In the genomic region with DNA sequence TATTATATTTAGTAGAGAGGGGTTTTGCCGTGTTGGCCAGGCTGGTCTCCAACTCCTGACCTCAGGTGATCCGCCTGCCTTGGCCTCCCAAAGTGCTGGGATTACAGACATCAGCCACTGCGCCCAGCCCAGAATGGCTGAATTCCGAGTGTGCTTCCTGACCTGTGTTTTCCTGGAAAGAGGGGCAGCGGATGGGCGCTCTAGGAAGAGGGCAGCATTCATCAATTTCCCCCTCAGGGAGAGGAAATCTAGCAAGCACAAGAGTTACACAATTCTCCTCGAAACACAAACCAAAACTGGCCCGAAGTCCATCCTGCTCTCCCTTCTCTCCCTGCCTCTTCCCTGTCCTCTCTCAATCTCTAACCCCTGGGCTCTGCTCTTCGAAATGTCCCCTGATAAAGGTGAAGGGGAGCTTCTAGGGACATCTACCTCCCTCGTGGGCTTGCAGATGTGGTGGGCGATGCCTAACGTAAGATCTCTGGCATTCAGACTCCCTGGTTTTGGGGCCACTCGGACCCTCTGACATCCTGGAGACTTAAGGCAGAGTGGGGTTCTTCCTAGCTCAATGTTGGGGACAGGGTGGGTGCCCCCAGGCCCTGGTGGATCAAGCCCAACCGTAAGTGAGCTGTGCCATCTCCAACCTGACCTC, we compare ENCODE assay signal across 21 cellular contexts. TPM values are rescaled to one million over a fixed set of nuclear protein-coding genes. Genes with fewer than 3 reads are reported as not detected.
DNase-seq lines count a peak whose midpoint lies in the region; ATAC-seq and TF ChIP-seq lines count a peak whose summit lies in the region.
"Had no signal": no experiment of that assay in that cellular context is flagged by ENCODE, and none has a peak within 500 bp of the region (broad histone marks: within the 10 kb centered on the region; RNA-seq: fewer than 3 reads in every experiment).

No MANE protein-coding gene starts in this region.

- H3K79me2 ChIP-seq in OCI-LY3 (ENCODE audit: low read length), result peaks cover 65% of the 10 kb centered on the region

- H3K4me3 ChIP-seq in BLaER1 treated with 17β-estradiol and CSF1 and Interleukin-3, amounts not matched to agents 10 nM and 100 nM, result no peak overlapping the region
- peak overlapping the region; percentile 84 for H3K4me3 ChIP-seq in OCI-LY3 (ENCODE audit: low read length)
- no peak overlapping the region for H3K4me3 ChIP-seq in liver (ENCODE audit: low read depth in 1 of 3, low read length in 3 of 3)
- no peak overlapping the region for H3K4me3 ChIP-seq in WERI-Rb-1 (ENCODE audit: low read depth, low read length)
- H3K4me3 ChIP-seq: A549, MG63, SJCRH30 had no signal

- H3K4me1 Mint-ChIP-seq in HFFc6 (ENCODE audit: low read depth), result no peaks in the 10 kb centered on the region

- peaks cover 28 to 50% (median 44%) of the 10 kb centered on the region in 10 experiments for H3K4me1 ChIP-seq in BLaER1 treated with 17β-estradiol and CSF1 and Interleukin-3, amounts not matched to agents 10 nM and 100 nM
- peaks cover 70% of the 10 kb centered on the region for H3K4me1 ChIP-seq in OCI-LY3 (ENCODE audit: low read length)
- peaks cover 12 to 28% (median 23%) of the 10 kb centered on the region in 4 donors for H3K4me1 ChIP-seq in liver (ENCODE audit: control insufficient read depth in 4 of 4, insufficient read depth in 4 of 4, low read length in 3 of 4)
- H3K4me1 ChIP-seq: A549, SJCRH30 had no signal

- no peak overlapping the region for H3K27ac ChIP-seq in BLaER1 treated with 17β-estradiol and CSF1 and Interleukin-3, amounts not matched to agents 10 nM and 100 nM
- H3K27ac ChIP-seq in OCI-LY3 (ENCODE audit: low read length), result peak overlapping the region; percentile 92
- H3K27ac ChIP-seq in liver (ENCODE audit: low read depth in 1 of 2, low read length in 2 of 2), result peak overlapping the region; percentile 15 to 61
- H3K27ac ChIP-seq in WERI-Rb-1, result no peak overlapping the region
- H3K27ac ChIP-seq: A549, SJCRH30 had no signal

- H3K9me3 ChIP-seq in BLaER1 treated with 17β-estradiol and CSF1 and Interleukin-3, amounts not matched to agents 10 nM and 100 nM (replicated peaks in 1 of 11), result no peaks in the 10 kb centered on the region
- no peaks in the 10 kb centered on the region for H3K9me3 ChIP-seq in OCI-LY3 (ENCODE audit: insufficient read depth, low read length)
- no peaks in the 10 kb centered on the region for H3K9me3 ChIP-seq in liver (ENCODE audit: control insufficient read depth in 4 of 4, low read length in 3 of 4)
- H3K9me3 ChIP-seq in WERI-Rb-1 (ENCODE audit: severe bottlenecking), result no peaks in the 10 kb centered on the region
- H3K9me3 ChIP-seq: A549, MG63, SJCRH30 had no signal

- H3K9ac ChIP-seq in BLaER1 treated with 17β-estradiol and CSF1 and Interleukin-3, amounts not matched to agents 10 nM and 100 nM, result no peak overlapping the region
- H3K9ac ChIP-seq in OCI-LY3 (ENCODE audit: low read length) (peak overlapping the region; percentile 93), liver (ENCODE audit: low read depth in 1 of 2, low read length in 2 of 2) (no peak overlapping the region)

- no peaks in the 10 kb centered on the region for H3K36me3 ChIP-seq in BLaER1 treated with 17β-estradiol and CSF1 and Interleukin-3, amounts not matched to agents 10 nM and 100 nM
- H3K36me3 ChIP-seq in OCI-LY3 (replicated peaks; ENCODE audit: low read depth, low read length), result peaks cover 25% of the 10 kb centered on the region
- H3K36me3 ChIP-seq in liver (ENCODE audit: control insufficient read depth in 4 of 4, insufficient read depth in 3 of 4, low read depth in 1 of 4, low read length in 3 of 4), result peaks cover 0 to 13% (median 6%) of the 10 kb centered on the region in 4 donors
- H3K36me3 ChIP-seq in WERI-Rb-1, result no peaks in the 10 kb centered on the region
- H3K36me3 ChIP-seq: MG63, SJCRH30 had no signal

- H3K27me3 Mint-ChIP-seq in HFFc6 (ENCODE audit: insufficient read depth), result peaks cover 30% of the 10 kb centered on the region

- no peak overlapping the region for H3K27ac Mint-ChIP-seq in HFFc6

- H3K4me3 Mint-ChIP-seq in HFFc6, result no peak overlapping the region

- no peak overlapping the region for H2AFZ ChIP-seq in OCI-LY3 (ENCODE audit: low read depth, low read length)

- no peak for ATAC-seq in HG02840 (IDR thresholded peaks at IDR 0.05; ENCODE audit: low FRiP score, unreplicated experiment)
- ATAC-seq: A549, Panc1 had no signal

- H3K4me2 ChIP-seq in BLaER1 treated with 17β-estradiol and CSF1 and Interleukin-3, amounts not matched to agents 10 nM and 100 nM, result peak overlapping the region in 8 of 11 experiments; percentile 17 to 80 (median 48); a peak in 12 of 22 replicates
- peak overlapping the region; percentile 93 for H3K4me2 ChIP-seq in OCI-LY3 (ENCODE audit: low read length)
- H3K4me2 ChIP-seq: A549 had no signal

- TF ChIP-seq RAD21 in liver (IDR thresholded peaks at IDR 0.05), result peak in 1 of 2 donors; percentile 38

- TF ChIP-seq CTCF in OCI-LY3 (IDR thresholded peaks at IDR 0.05; ENCODE audit: low read depth, low read length) (no peak), liver (IDR thresholded peaks at IDR 0.05; ENCODE audit: low read depth, low read length, missing input control) (no peak), WERI-Rb-1 (IDR thresholded peaks at IDR 0.05; ENCODE audit: low read depth, low read length) (no peak), HFFc6 (IDR thresholded peaks at IDR 0.05) (no peak)

- no peaks in the 10 kb centered on the region for H3K27me3 ChIP-seq in BLaER1 treated with 17β-estradiol and CSF1 and Interleukin-3, amounts not matched to agents 10 nM and 100 nM
- H3K27me3 ChIP-seq in OCI-LY3 (ENCODE audit: low read depth, low read length) (no peaks in the 10 kb centered on the region), liver (ENCODE audit: control insufficient read depth in 4 of 4, insufficient read depth in 4 of 4, low read length in 3 of 4) (no peaks in the 10 kb centered on the region), WERI-Rb-1 (ENCODE audit: insufficient read depth, low read depth, severe bottlenecking) (no peaks in the 10 kb centered on the region)
- H3K27me3 ChIP-seq: SJCRH30 had no signal

- DNase-seq in renal cortical epithelial cell (ENCODE audit: low read depth) (peak; percentile 24), WERI-Rb-1 (no peak), HFFc6 (no peak), D341Med (ENCODE audit: low spot score) (no peak)
- DNase-seq: Kasumi-1, MG63, NCI-H1105, NCI-H1694, NCI-H2081 treated with DMSO at 0.1 percent for 48 hours, NCI-H510A treated with DMSO at 0.1 percent for 48 hours, NCI-H82, SJCRH30 had no signal

- no peaks in the 10 kb centered on the region for H4K20me1 ChIP-seq in BLaER1 treated with 17β-estradiol and CSF1 and Interleukin-3, amounts not matched to agents 10 nM and 100 nM
- no peaks in the 10 kb centered on the region for H4K20me1 ChIP-seq in OCI-LY3 (ENCODE audit: insufficient read depth, low read length)

- H3K36me3 Mint-ChIP-seq in HFFc6 (ENCODE audit: low read depth), result no peaks in the 10 kb centered on the region

- WGBS in liver, result 38% methylated on average over 14 of the region's 14 CpGs

- no peaks in the 10 kb centered on the region for H3K9me3 Mint-ChIP-seq in HFFc6
- H3K9me3 Mint-ChIP-seq: IgD-negative memory B cell had no signal

TF ChIP-seq in liver, 16 proteins besides CTCF, POLR2A, EP300 and RAD21:
- TF ChIP-seq MAX (IDR thresholded peaks at IDR 0.05) (no peak), ZBTB33 (IDR thresholded peaks at IDR 0.05) (no peak), SP1 (IDR thresholded peaks at IDR 0.05) (peak; percentile 44), FOXA1 (IDR thresholded peaks at IDR 0.05) (no peak), EGR1 (IDR thresholded peaks at IDR 0.05; ENCODE audit: low read depth in 2 of 2) (no peak), YY1 (IDR thresholded peaks at IDR 0.05) (peak; percentile 14), HNF4A (conservative IDR thresholded peaks at IDR 0.05) (peak; percentile 48 to 58), RXRA (IDR thresholded peaks at IDR 0.05) (peak; percentile 18 to 45), NR2F2 (IDR thresholded peaks at IDR 0.05) (peak; percentile 19)
TF ChIP-seq in liver: peak in this region for 5.

RNA-seq across cellular contexts. Expression of gene IL27, which starts 1.0 kb away (rescaled TPM):
- total RNA-seq in liver, result 1 to 10 TPM in 1 of 2 donors, under 1 TPM in 1; 0.33 to 2.5 TPM
- 1 to 10 TPM; 2.2 to 4.1 TPM for polyA plus RNA-seq in liver
- not detected in 2 replicates for total RNA-seq in renal cortical epithelial cell
- total RNA-seq in HFFc6 (2021; fragmentation: NEBNext Ultra II Directional; extraction: Animal tissue kit (Norgen Biotek cat#: 25700)), result not detected
- total RNA-seq: H1, SJCRH30 had no signal
- polyA plus RNA-seq: A549, BJ, H1, IgD-negative memory B cell had no signal

RNA-seq across cellular contexts. Expression of gene APOBR, which starts 11.2 kb away (rescaled TPM):
- total RNA-seq in liver (1 to 10 TPM; 1.3 to 1.5 TPM), renal cortical epithelial cell (0.05 TPM in 1 of 2 replicates, not detected in the other)
- 1 to 10 TPM in 1 of 2 donors, under 1 TPM in 1; 0.28 to 1.4 TPM for polyA plus RNA-seq in liver
- not detected for total RNA-seq in HFFc6 (2021; fragmentation: NEBNext Ultra II Directional; extraction: Animal tissue kit (Norgen Biotek cat#: 25700))
- total RNA-seq: H1, SJCRH30 had no signal
- polyA plus RNA-seq: BJ, H1 had no signal

RNA-seq across cellular contexts. Expression of gene CLN3, which starts 13.7 kb away (rescaled TPM):
- total RNA-seq in liver (10 to 100 TPM; 16.1 to 16.3 TPM), renal cortical epithelial cell (21.5 and 27.3 TPM in 2 replicates)
- polyA plus RNA-seq in liver, result 10 to 100 TPM; 22.3 to 23.6 TPM
- total RNA-seq in HFFc6 (2021; fragmentation: NEBNext Ultra II Directional; extraction: Animal tissue kit (Norgen Biotek cat#: 25700)), result 10 to 100 TPM; 17.7 to 29.3 (median 22.1) TPM

RNA-seq across cellular contexts. Expression of gene NUPR1, which starts 33.2 kb away (rescaled TPM):
- 10 to 100 TPM; 10.9 to 16.1 TPM for total RNA-seq in liver
- polyA plus RNA-seq in liver, result 100 to 1,000 TPM; 109 to 305 TPM
- 1.4 and 3.0 TPM in 2 replicates for total RNA-seq in renal cortical epithelial cell
- 10 to 100 TPM; 31.9 to 60.3 (median 43.7) TPM for total RNA-seq in HFFc6 (2021; fragmentation: NEBNext Ultra II Directional; extraction: Animal tissue kit (Norgen Biotek cat#: 25700))
- total RNA-seq: SJCRH30 had no signal
- polyA plus RNA-seq: IgD-negative memory B cell had no signal

RNA-seq across cellular contexts. Expression of gene NPIPB7, which starts 33.5 kb away (rescaled TPM):
- total RNA-seq in liver (not detected), renal cortical epithelial cell (not detected in 2 replicates)
- polyA plus RNA-seq in liver, result not detected
- not detected for total RNA-seq in HFFc6 (2021; fragmentation: NEBNext Ultra II Directional; extraction: Animal tissue kit (Norgen Biotek cat#: 25700))
- total RNA-seq: H1, SJCRH30 had no signal
- polyA plus RNA-seq: BJ had no signal

Comparison
In these comparisons a context has a peak if more than half of its experiments do, and no peak if none do; other contexts are left out.
1. H3K27ac ChIP-seq: peak in OCI-LY3 (single experiment) and liver (2 of 2); none in BLaER1 treated with 17β-estradiol and CSF1 and Interleukin-3, amounts not matched to agents 10 nM and 100 nM (0 of 11) and WERI-Rb-1 (single experiment).